In genomic region chr19:4267101-4267900, GRCh38 we compare ENCODE assay signal across 8 cellular contexts. TPM values are rescaled to one million over a fixed set of nuclear protein-coding genes. Genes with fewer than 3 reads are reported as not detected.
DNase-seq lines count a peak whose midpoint lies in the region; ATAC-seq, FAIRE-seq and TF ChIP-seq lines count a peak whose summit lies in the region.

No MANE protein-coding gene starts in this region.

- no peak overlapping the region for H3K9ac ChIP-seq in astrocyte (ENCODE audit: low read length)

- H3K36me3 Mint-ChIP-seq in astrocyte (ENCODE audit: low read depth, unreplicated experiment), result peaks cover 12% of the 10 kb centered on the region

- H3K79me2 ChIP-seq in astrocyte (ENCODE audit: insufficient read depth, low read length), result no peaks in the 10 kb centered on the region

- H3K27ac ChIP-seq in astrocyte (ENCODE audit: low read depth, low read length), result no peak overlapping the region

- H3K27ac Mint-ChIP-seq in astrocyte (ENCODE audit: unreplicated experiment), result no peak overlapping the region

- peaks cover 6% of the 10 kb centered on the region for H4K20me1 ChIP-seq in astrocyte (ENCODE audit: insufficient read depth, low read length)

- no peaks in the 10 kb centered on the region for H3K9me3 ChIP-seq in astrocyte (ENCODE audit: insufficient read depth, low read depth, low read length)

- ATAC-seq in GM18498 (IDR thresholded peaks at IDR 0.05; ENCODE audit: unreplicated experiment), result no peak
- ATAC-seq in HG02870 (IDR thresholded peaks at IDR 0.05; ENCODE audit: unreplicated experiment), result no peak

- H3K27me3 Mint-ChIP-seq in astrocyte (ENCODE audit: low read depth, unreplicated experiment), result no peaks in the 10 kb centered on the region

- H3K36me3 ChIP-seq in astrocyte (ENCODE audit: insufficient read depth, low read length), result peaks cover 5% of the 10 kb centered on the region

- no peaks in the 10 kb centered on the region for H3K27me3 ChIP-seq in astrocyte (ENCODE audit: insufficient read depth, low read length)

- H3K4me2 ChIP-seq in astrocyte (ENCODE audit: low read length), result no peak overlapping the region

- no peak overlapping the region for H3K4me3 ChIP-seq in astrocyte (ENCODE audit: insufficient read depth, low read depth, low read length)

- H3K4me1 ChIP-seq in astrocyte (ENCODE audit: insufficient read depth, low read length), result no peaks in the 10 kb centered on the region

- FAIRE-seq in astrocyte (lab: Jason Lieb, UNC), result no peak

- H3K9me3 Mint-ChIP-seq in astrocyte (ENCODE audit: unreplicated experiment), result peaks cover 2% of the 10 kb centered on the region

- H2AFZ ChIP-seq in astrocyte (ENCODE audit: low read depth, low read length), result no peak overlapping the region

- DNase-seq in DMS 273 (lab: John Stamatoyannopoulos, UW; ENCODE audit: unreplicated experiment), result peak; percentile 84
- DNase-seq in LHCN-M2 (ENCODE audit: low read depth), result peak; percentile 74
- DNase-seq in T-helper 9 cell, result peak; percentile 56
- no peak for DNase-seq in astrocyte (ENCODE audit: low read depth)
- DNase-seq in iPS-NIHi7 (ENCODE audit: extremely low spot score), result peak; percentile 90
- peak; percentile 40 for DNase-seq in stimulated activated CD4-positive, alpha-beta T cell treated with anti-CD3 and anti-CD28 coated beads, Interleukin-2, amount 100 ng/mL, for 4 hours (ENCODE audit: low read depth)

- no peak overlapping the region for H3K4me3 Mint-ChIP-seq in astrocyte (ENCODE audit: unreplicated experiment)

- no peaks in the 10 kb centered on the region for H3K4me1 Mint-ChIP-seq in astrocyte (ENCODE audit: low read depth, unreplicated experiment)

- peak; percentile 42 for TF ChIP-seq CTCF in astrocyte (IDR thresholded peaks at IDR 0.05; ENCODE audit: insufficient read depth, low read depth, low read length)

RNA-seq across cellular contexts. Expression of gene SHD, which starts 11.8 kb away (rescaled TPM):
- total RNA-seq in LHCN-M2 (2014; rRNA removed) (39.4 and 122 TPM in 2 replicates), astrocyte (0.62 and 0.79 TPM in 2 replicates)
- polyA plus RNA-seq in LHCN-M2 (2012), result 28.5 TPM

RNA-seq across cellular contexts. Expression of gene YJU2, which starts 20.4 kb away (rescaled TPM):
- 16.8 and 24.2 TPM in 2 replicates for total RNA-seq in LHCN-M2 (2014; rRNA removed)
- polyA plus RNA-seq in LHCN-M2 (2012), result 18.9 TPM
- total RNA-seq in astrocyte, result 12.5 and 14.0 TPM in 2 replicates

RNA-seq across cellular contexts. Expression of gene TMIGD2, which starts 34.9 kb away (rescaled TPM):
- total RNA-seq in LHCN-M2 (2014; rRNA removed) (not detected in 2 replicates), astrocyte (not detected in 2 replicates)
- polyA plus RNA-seq in LHCN-M2 (2012), result not detected

RNA-seq across cellular contexts. Expression of gene FSD1, which starts 37.1 kb away (rescaled TPM):
- total RNA-seq in LHCN-M2 (2014; rRNA removed), result 11.7 and 13.8 TPM in 2 replicates
- 3.5 TPM for polyA plus RNA-seq in LHCN-M2 (2012)
- 15.0 and 15.1 TPM in 2 replicates for total RNA-seq in astrocyte

RNA-seq across cellular contexts. Expression of gene EBI3, which starts 38.0 kb away (rescaled TPM):
- total RNA-seq in LHCN-M2 (2014; rRNA removed) (0.11 TPM in 1 of 2 replicates, not detected in the other), astrocyte (5.4 and 5.5 TPM in 2 replicates)
- polyA plus RNA-seq in LHCN-M2 (2012), result 0.36 TPM

Comparison
In these comparisons a context has a peak if more than half of its experiments do, and no peak if none do; other contexts are left out.
1. RNA of gene SHD, which starts 11.8 kb away (total RNA-seq): 39.4 to 122 TPM in LHCN-M2; 0.62 to 0.79 TPM in astrocyte; every median in the first group is over 10 times any median in the second.